Comparison of ENCODE assay signal across 1 cellular context in the genomic region with DNA sequence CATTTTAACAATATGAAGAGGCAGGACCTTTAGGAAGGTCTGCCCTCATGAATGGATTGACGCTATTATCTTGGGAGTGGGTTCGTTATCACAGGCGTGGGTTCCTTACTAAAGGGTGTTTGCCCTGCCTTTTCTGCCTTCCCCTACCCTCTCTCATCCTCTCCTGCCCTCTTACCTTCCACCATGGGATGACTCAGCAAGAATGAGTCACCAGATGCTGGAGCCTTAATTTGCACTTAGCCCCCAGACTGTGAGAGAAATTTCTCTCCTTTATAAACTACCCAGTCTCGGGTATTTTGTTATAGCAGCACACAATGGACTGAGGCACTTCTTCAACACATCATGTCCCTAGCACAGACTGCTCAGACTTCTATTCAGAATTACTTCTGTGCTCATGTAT.
TF ChIP-seq lines count a peak whose summit lies in the region.

No MANE protein-coding gene starts in this region.

TF ChIP-seq in GM23338, 12 proteins besides CTCF, POLR2A, EP300 and RAD21 (continued from another document):
- TF ChIP-seq, protein P1, sequence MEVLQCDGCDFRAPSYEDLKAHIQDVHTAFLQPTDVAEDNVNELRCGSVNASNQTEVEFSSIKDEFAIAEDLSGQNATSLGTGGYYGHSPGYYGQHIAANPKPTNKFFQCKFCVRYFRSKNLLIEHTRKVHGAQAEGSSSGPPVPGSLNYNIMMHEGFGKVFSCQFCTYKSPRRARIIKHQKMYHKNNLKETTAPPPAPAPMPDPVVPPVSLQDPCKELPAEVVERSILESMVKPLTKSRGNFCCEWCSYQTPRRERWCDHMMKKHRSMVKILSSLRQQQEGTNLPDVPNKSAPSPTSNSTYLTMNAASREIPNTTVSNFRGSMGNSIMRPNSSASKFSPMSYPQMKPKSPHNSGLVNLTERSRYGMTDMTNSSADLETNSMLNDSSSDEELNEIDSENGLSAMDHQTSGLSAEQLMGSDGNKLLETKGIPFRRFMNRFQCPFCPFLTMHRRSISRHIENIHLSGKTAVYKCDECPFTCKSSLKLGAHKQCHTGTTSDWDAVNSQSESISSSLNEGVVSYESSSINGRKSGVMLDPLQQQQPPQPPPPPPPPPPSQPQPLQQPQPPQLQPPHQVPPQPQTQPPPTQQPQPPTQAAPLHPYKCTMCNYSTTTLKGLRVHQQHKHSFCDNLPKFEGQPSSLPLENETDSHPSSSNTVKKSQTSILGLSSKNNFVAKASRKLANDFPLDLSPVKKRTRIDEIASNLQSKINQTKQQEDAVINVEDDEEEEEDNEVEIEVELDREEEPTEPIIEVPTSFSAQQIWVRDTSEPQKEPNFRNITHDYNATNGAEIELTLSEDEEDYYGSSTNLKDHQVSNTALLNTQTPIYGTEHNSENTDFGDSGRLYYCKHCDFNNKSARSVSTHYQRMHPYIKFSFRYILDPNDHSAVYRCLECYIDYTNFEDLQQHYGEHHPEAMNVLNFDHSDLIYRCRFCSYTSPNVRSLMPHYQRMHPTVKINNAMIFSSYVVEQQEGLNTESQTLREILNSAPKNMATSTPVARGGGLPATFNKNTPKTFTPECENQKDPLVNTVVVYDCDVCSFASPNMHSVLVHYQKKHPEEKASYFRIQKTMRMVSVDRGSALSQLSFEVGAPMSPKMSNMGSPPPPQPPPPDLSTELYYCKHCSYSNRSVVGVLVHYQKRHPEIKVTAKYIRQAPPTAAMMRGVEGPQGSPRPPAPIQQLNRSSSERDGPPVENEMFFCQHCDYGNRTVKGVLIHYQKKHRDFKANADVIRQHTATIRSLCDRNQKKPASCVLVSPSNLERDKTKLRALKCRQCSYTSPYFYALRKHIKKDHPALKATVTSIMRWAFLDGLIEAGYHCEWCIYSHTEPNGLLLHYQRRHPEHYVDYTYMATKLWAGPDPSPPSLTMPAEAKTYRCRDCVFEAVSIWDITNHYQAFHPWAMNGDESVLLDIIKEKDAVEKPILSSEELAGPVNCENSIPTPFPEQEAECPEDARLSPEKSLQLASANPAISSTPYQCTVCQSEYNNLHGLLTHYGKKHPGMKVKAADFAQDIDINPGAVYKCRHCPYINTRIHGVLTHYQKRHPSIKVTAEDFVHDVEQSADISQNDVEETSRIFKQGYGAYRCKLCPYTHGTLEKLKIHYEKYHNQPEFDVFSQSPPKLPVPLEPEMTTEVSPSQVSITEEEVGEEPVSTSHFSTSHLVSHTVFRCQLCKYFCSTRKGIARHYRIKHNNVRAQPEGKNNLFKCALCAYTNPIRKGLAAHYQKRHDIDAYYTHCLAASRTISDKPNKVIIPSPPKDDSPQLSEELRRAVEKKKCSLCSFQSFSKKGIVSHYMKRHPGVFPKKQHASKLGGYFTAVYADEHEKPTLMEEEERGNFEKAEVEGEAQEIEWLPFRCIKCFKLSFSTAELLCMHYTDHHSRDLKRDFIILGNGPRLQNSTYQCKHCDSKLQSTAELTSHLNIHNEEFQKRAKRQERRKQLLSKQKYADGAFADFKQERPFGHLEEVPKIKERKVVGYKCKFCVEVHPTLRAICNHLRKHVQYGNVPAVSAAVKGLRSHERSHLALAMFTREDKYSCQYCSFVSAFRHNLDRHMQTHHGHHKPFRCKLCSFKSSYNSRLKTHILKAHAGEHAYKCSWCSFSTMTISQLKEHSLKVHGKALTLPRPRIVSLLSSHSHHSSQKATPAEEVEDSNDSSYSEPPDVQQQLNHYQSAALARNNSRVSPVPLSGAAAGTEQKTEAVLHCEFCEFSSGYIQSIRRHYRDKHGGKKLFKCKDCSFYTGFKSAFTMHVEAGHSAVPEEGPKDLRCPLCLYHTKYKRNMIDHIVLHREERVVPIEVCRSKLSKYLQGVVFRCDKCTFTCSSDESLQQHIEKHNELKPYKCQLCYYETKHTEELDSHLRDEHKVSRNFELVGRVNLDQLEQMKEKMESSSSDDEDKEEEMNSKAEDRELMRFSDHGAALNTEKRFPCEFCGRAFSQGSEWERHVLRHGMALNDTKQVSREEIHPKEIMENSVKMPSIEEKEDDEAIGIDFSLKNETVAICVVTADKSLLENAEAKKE (CRISPR knock-in tag; IDR thresholded peaks at IDR 0.05), result no peak
- TF ChIP-seq JUNB (IDR thresholded peaks at IDR 0.05; ENCODE audit: unreplicated experiment) (no peak), EZH2phosphoT487 (IDR thresholded peaks at IDR 0.05; ENCODE audit: unreplicated experiment) (no peak), ZNF331 (CRISPR knock-in tag; IDR thresholded peaks at IDR 0.05; ENCODE audit: low read depth) (no peak), REST (IDR thresholded peaks at IDR 0.05; ENCODE audit: unreplicated experiment) (no peak)
